Comparison of ENCODE assay signal across 10 cellular contexts in the genomic region with DNA sequence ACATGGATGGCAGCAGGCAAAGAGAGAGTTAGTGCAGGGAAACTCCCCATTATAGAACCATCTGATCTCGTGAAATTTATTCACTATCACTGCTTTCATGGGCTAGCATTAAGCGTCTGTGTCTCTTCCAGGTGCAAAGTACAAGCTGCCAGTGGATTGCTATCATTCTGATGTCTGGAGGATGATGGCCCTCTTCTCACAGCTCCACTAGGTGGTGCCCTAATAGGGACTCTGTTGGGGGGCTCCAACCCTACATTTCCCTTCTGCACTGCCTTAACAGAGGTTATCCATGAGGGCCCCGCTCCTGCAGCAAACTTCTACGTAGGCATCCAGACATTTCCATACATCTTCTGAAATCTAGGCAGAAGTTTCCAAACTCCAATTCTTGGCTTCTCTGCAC.
"Had no signal": no experiment of that assay in that cellular context is flagged by ENCODE, and none has a peak within 500 bp of the region (broad histone marks: within the 10 kb centered on the region; RNA-seq: fewer than 3 reads in every experiment).

No MANE protein-coding gene starts in this region.

- DNase-seq: activated CD4-positive, alpha-beta memory T cell treated with anti-CD3 and anti-CD28 coated beads, Interleukin-2, amount 10 ng/mL, durations not matched to agents 7 days and 5 days; activated CD4-positive, alpha-beta T cell treated with anti-CD3 and anti-CD28 coated beads for 36 hours; activated gamma-delta T cell; activated naive CD8-positive, alpha-beta T cell treated with anti-CD3 and anti-CD28 coated beads for 36 hours; activated T-cell treated with anti-CD3 and anti-CD28 coated beads, Interleukin-2, amount 50 U/mL, for 48 hours; hypothalamus; stimulated activated CD4-positive, alpha-beta T cell treated with anti-CD3 and anti-CD28 coated beads, Interleukin-4, amount 100 ng/mL, for 24 hours; upper lobe of right lung had no signal

- H3K36me3 ChIP-seq: breast epithelium, upper lobe of right lung had no signal

- H3K4me1 ChIP-seq: breast epithelium, upper lobe of right lung had no signal

- H3K9me3 Mint-ChIP-seq: activated naive CD8-positive, alpha-beta T cell treated with anti-CD3 and anti-CD28 coated beads for 36 hours had no signal

- H3K27ac Mint-ChIP-seq: activated CD4-positive, alpha-beta memory T cell treated with anti-CD3 and anti-CD28 coated beads, Interleukin-2, amount 10 ng/mL, durations not matched to agents 7 days and 5 days; activated CD4-positive, alpha-beta T cell treated with anti-CD3 and anti-CD28 coated beads for 36 hours; activated naive CD8-positive, alpha-beta T cell treated with anti-CD3 and anti-CD28 coated beads for 36 hours; stimulated activated naive CD8-positive, alpha-beta T cell treated with anti-CD3 and anti-CD28 coated beads, Interleukin-15, Interleukin-2, amounts not matched to agents 100 ng/mL and 50 ng/mL, for 24 hours had no signal

- H3K27ac ChIP-seq: breast epithelium, upper lobe of right lung had no signal

- H3K4me1 Mint-ChIP-seq: activated CD4-positive, alpha-beta memory T cell treated with anti-CD3 and anti-CD28 coated beads, Interleukin-2, amount 10 ng/mL, durations not matched to agents 7 days and 5 days; activated CD4-positive, alpha-beta T cell treated with anti-CD3 and anti-CD28 coated beads for 36 hours; activated naive CD8-positive, alpha-beta T cell treated with anti-CD3 and anti-CD28 coated beads for 36 hours had no signal

- H3K27me3 ChIP-seq: breast epithelium, upper lobe of right lung had no signal

- ATAC-seq: activated CD4-positive, alpha-beta T cell treated with anti-CD3 and anti-CD28 coated beads for 36 hours; upper lobe of right lung had no signal

- H3K36me3 Mint-ChIP-seq: activated naive CD8-positive, alpha-beta T cell treated with anti-CD3 and anti-CD28 coated beads for 36 hours had no signal

- H3K4me3 ChIP-seq: breast epithelium, upper lobe of right lung had no signal

- H3K4me3 Mint-ChIP-seq: activated CD4-positive, alpha-beta memory T cell treated with anti-CD3 and anti-CD28 coated beads, Interleukin-2, amount 10 ng/mL, durations not matched to agents 7 days and 5 days; activated CD4-positive, alpha-beta T cell treated with anti-CD3 and anti-CD28 coated beads for 36 hours; activated naive CD8-positive, alpha-beta T cell treated with anti-CD3 and anti-CD28 coated beads for 36 hours; stimulated activated naive CD8-positive, alpha-beta T cell treated with anti-CD3 and anti-CD28 coated beads, Interleukin-15, Interleukin-2, amounts not matched to agents 100 ng/mL and 50 ng/mL, for 24 hours had no signal

- H3K27me3 Mint-ChIP-seq: activated CD4-positive, alpha-beta memory T cell treated with anti-CD3 and anti-CD28 coated beads, Interleukin-2, amount 10 ng/mL, durations not matched to agents 7 days and 5 days; activated CD4-positive, alpha-beta T cell treated with anti-CD3 and anti-CD28 coated beads for 36 hours; activated naive CD8-positive, alpha-beta T cell treated with anti-CD3 and anti-CD28 coated beads for 36 hours; stimulated activated naive CD8-positive, alpha-beta T cell treated with anti-CD3 and anti-CD28 coated beads, Interleukin-15, Interleukin-2, amounts not matched to agents 100 ng/mL and 50 ng/mL, for 24 hours had no signal

- H3K9me3 ChIP-seq: breast epithelium, upper lobe of right lung had no signal
